Comparison of ENCODE assay signal across 1 cellular context in the genomic region with DNA sequence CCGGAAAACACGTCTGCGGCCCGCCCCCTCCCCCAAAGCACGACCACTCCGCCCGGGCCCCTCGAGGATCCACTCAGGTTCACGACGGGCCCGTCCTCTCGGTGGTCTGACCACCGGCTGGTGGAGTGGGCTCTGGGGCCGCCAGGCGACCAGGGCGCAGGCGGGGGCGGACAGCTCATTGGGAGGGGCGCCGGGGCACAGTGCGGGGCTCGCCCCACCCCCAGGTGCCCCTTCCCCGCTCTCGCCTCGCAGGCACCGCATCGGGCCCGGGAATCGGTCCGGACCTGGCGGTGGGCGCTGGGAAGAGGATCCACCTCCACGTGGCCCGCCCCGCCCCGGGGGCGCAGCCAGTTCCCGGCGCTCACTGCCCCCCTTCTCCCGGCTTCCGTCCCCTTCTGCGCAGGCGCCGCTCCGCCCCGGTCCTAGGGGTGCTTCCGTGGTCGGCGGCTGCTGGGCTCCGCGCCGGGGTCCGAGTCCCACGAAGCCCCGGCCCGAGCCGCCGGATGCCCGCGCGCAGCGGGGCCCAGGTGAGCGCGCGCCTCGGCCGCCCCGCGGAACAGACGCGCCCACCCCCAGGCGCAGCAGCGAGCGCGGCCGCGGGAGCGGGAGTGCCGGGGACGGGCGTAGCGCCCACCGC.
TF ChIP-seq lines count a peak whose summit lies in the region.

A gene with protein sequence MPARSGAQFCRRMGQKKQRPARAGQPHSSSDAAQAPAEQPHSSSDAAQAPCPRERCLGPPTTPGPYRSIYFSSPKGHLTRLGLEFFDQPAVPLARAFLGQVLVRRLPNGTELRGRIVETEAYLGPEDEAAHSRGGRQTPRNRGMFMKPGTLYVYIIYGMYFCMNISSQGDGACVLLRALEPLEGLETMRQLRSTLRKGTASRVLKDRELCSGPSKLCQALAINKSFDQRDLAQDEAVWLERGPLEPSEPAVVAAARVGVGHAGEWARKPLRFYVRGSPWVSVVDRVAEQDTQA (plus strand): TSS at position 419 of the 637 bp plus-strand sequence. CDS start 85 bp downstream, at position 504.

TF ChIP-seq in WTC11, 78 proteins besides CTCF, POLR2A, EP300 and RAD21 (continued from another document):
- TF ChIP-seq, protein P1, sequence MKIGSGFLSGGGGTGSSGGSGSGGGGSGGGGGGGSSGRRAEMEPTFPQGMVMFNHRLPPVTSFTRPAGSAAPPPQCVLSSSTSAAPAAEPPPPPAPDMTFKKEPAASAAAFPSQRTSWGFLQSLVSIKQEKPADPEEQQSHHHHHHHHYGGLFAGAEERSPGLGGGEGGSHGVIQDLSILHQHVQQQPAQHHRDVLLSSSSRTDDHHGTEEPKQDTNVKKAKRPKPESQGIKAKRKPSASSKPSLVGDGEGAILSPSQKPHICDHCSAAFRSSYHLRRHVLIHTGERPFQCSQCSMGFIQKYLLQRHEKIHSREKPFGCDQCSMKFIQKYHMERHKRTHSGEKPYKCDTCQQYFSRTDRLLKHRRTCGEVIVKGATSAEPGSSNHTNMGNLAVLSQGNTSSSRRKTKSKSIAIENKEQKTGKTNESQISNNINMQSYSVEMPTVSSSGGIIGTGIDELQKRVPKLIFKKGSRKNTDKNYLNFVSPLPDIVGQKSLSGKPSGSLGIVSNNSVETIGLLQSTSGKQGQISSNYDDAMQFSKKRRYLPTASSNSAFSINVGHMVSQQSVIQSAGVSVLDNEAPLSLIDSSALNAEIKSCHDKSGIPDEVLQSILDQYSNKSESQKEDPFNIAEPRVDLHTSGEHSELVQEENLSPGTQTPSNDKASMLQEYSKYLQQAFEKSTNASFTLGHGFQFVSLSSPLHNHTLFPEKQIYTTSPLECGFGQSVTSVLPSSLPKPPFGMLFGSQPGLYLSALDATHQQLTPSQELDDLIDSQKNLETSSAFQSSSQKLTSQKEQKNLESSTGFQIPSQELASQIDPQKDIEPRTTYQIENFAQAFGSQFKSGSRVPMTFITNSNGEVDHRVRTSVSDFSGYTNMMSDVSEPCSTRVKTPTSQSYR (CRISPR knock-in tag; IDR thresholded peaks at IDR 0.05) = 0 out of 2 replicates have a peak, but pooled peaks have one; percentile 45
- 0 out of 2 replicates have a peak, but pooled peaks have one; percentile 9 for TF ChIP-seq ZNF138 (CRISPR knock-in tag; conservative IDR thresholded peaks at IDR 0.05)
- TF ChIP-seq, protein P2, sequence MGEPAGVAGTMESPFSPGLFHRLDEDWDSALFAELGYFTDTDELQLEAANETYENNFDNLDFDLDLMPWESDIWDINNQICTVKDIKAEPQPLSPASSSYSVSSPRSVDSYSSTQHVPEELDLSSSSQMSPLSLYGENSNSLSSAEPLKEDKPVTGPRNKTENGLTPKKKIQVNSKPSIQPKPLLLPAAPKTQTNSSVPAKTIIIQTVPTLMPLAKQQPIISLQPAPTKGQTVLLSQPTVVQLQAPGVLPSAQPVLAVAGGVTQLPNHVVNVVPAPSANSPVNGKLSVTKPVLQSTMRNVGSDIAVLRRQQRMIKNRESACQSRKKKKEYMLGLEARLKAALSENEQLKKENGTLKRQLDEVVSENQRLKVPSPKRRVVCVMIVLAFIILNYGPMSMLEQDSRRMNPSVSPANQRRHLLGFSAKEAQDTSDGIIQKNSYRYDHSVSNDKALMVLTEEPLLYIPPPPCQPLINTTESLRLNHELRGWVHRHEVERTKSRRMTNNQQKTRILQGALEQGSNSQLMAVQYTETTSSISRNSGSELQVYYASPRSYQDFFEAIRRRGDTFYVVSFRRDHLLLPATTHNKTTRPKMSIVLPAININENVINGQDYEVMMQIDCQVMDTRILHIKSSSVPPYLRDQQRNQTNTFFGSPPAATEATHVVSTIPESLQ (CRISPR knock-in tag; IDR thresholded peaks at IDR 0.05) = no peak
- TF ChIP-seq, protein P3, sequence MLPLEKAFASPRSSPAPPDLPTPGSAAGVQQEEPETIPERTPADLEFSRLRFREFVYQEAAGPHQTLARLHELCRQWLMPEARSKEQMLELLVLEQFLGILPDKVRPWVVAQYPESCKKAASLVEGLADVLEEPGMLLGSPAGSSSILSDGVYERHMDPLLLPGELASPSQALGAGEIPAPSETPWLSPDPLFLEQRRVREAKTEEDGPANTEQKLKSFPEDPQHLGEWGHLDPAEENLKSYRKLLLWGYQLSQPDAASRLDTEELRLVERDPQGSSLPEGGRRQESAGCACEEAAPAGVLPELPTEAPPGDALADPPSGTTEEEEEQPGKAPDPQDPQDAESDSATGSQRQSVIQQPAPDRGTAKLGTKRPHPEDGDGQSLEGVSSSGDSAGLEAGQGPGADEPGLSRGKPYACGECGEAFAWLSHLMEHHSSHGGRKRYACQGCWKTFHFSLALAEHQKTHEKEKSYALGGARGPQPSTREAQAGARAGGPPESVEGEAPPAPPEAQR (CRISPR knock-in tag; IDR thresholded peaks at IDR 0.05) = no peak
- TF ChIP-seq, protein P4, sequence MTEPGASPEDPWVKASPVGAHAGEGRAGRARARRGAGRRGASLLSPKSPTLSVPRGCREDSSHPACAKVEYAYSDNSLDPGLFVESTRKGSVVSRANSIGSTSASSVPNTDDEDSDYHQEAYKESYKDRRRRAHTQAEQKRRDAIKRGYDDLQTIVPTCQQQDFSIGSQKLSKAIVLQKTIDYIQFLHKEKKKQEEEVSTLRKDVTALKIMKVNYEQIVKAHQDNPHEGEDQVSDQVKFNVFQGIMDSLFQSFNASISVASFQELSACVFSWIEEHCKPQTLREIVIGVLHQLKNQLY (CRISPR knock-in tag; IDR thresholded peaks at IDR 0.05) = no peak
- TF ChIP-seq EMX1 (CRISPR knock-in tag; IDR thresholded peaks at IDR 0.05) = no peak
- TF ChIP-seq, protein P5, sequence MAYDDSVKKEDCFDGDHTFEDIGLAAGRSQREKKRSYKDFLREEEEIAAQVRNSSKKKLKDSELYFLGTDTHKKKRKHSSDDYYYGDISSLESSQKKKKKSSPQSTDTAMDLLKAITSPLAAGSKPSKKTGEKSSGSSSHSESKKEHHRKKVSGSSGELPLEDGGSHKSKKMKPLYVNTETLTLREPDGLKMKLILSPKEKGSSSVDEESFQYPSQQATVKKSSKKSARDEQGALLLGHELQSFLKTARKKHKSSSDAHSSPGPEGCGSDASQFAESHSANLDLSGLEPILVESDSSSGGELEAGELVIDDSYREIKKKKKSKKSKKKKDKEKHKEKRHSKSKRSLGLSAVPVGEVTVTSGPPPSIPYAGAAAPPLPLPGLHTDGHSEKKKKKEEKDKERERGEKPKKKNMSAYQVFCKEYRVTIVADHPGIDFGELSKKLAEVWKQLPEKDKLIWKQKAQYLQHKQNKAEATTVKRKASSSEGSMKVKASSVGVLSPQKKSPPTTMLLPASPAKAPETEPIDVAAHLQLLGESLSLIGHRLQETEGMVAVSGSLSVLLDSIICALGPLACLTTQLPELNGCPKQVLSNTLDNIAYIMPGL (CRISPR knock-in tag; IDR thresholded peaks at IDR 0.05) = peak; percentile 84; the same call in 1 of the 2 replicates
- TF ChIP-seq, protein P6, sequence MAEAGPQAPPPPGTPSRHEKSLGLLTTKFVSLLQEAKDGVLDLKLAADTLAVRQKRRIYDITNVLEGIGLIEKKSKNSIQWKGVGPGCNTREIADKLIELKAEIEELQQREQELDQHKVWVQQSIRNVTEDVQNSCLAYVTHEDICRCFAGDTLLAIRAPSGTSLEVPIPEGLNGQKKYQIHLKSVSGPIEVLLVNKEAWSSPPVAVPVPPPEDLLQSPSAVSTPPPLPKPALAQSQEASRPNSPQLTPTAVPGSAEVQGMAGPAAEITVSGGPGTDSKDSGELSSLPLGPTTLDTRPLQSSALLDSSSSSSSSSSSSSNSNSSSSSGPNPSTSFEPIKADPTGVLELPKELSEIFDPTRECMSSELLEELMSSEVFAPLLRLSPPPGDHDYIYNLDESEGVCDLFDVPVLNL (CRISPR knock-in tag; IDR thresholded peaks at IDR 0.05; ENCODE audit: borderline replicate concordance, low read depth) = no peak
- no peak for TF ChIP-seq SMAD4 (CRISPR knock-in tag; IDR thresholded peaks at IDR 0.05)
- no peak for TF ChIP-seq CREB1 (CRISPR knock-in tag; IDR thresholded peaks at IDR 0.05)
- TF ChIP-seq GRHL2 (CRISPR knock-in tag; IDR thresholded peaks at IDR 0.05; ENCODE audit: insufficient replicate concordance, severe bottlenecking) = no peak
- TF ChIP-seq, protein P7, sequence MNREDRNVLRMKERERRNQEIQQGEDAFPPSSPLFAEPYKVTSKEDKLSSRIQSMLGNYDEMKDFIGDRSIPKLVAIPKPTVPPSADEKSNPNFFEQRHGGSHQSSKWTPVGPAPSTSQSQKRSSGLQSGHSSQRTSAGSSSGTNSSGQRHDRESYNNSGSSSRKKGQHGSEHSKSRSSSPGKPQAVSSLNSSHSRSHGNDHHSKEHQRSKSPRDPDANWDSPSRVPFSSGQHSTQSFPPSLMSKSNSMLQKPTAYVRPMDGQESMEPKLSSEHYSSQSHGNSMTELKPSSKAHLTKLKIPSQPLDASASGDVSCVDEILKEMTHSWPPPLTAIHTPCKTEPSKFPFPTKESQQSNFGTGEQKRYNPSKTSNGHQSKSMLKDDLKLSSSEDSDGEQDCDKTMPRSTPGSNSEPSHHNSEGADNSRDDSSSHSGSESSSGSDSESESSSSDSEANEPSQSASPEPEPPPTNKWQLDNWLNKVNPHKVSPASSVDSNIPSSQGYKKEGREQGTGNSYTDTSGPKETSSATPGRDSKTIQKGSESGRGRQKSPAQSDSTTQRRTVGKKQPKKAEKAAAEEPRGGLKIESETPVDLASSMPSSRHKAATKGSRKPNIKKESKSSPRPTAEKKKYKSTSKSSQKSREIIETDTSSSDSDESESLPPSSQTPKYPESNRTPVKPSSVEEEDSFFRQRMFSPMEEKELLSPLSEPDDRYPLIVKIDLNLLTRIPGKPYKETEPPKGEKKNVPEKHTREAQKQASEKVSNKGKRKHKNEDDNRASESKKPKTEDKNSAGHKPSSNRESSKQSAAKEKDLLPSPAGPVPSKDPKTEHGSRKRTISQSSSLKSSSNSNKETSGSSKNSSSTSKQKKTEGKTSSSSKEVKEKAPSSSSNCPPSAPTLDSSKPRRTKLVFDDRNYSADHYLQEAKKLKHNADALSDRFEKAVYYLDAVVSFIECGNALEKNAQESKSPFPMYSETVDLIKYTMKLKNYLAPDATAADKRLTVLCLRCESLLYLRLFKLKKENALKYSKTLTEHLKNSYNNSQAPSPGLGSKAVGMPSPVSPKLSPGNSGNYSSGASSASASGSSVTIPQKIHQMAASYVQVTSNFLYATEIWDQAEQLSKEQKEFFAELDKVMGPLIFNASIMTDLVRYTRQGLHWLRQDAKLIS (CRISPR knock-in tag; IDR thresholded peaks at IDR 0.05; ENCODE audit: borderline replicate concordance) = no peak
